ENCODE assay signal across 8 cellular contexts in the genomic region with DNA sequence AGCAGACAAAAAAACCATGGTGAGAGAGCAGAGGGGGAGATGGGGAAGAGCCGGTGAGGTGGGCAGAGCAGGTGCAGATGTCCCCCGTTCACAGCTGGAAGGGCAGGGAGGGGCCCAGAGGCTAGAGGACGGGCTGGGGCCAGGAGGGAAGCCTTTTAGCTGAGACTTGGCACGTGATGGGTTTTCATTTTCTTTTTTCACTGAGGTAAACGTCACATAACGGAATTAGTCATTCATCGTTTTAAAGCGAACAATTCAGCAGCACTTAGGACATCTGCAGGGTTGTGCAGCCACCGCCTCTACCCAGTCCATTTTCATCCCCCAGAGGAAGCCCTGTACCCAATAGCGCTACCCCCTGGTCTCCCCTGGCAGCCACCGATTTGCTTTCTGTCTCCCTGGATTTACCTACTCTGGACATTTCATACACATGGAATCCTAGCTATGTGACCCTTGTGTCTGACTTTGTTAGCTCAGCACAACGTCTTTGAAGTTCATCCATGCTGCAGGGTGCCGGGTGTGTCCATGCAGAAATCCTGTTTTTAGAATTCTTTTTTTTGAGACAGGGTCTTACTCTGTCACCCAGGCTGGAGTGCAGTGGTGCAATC. TPM values are rescaled to one million over a fixed set of nuclear protein-coding genes. Genes with fewer than 3 reads are reported as not detected.
A peak's percentile ranks its signal among the peaks of the same experiment; 100 is the strongest.
DNase-seq lines count a peak whose midpoint lies in the region; ATAC-seq, FAIRE-seq and TF ChIP-seq lines count a peak whose summit lies in the region.

No MANE protein-coding gene starts in this region.

- H3K9me3 ChIP-seq in A549, result no peaks in the 10 kb centered on the region

- peak; percentile 68 to 83 for ATAC-seq in A549
- peak; percentile 62 for ATAC-seq in GM18907 (IDR thresholded peaks at IDR 0.05; ENCODE audit: unreplicated experiment)
- peak; percentile 59 for ATAC-seq in HG03442 (IDR thresholded peaks at IDR 0.05; ENCODE audit: unreplicated experiment)
- peak; percentile 35 for ATAC-seq in activated naive CD8-positive, alpha-beta T cell treated with anti-CD3 and anti-CD28 coated beads, Interleukin-2, amount 10 ng/mL, durations not matched to agents 7 days and 5 days (ENCODE audit: low read depth)

- H3K4me3 Mint-ChIP-seq in activated naive CD8-positive, alpha-beta T cell treated with anti-CD3 and anti-CD28 coated beads, Interleukin-2, amount 10 ng/mL, durations not matched to agents 7 days and 5 days, result no peak overlapping the region

- no peak for TF ChIP-seq POLR2A in A549 (IDR thresholded peaks at IDR 0.05; ENCODE audit: low read length)

- H3K27me3 Mint-ChIP-seq in activated naive CD8-positive, alpha-beta T cell treated with anti-CD3 and anti-CD28 coated beads, Interleukin-2, amount 10 ng/mL, durations not matched to agents 7 days and 5 days, result peaks cover 6% of the 10 kb centered on the region

- H3K4me1 ChIP-seq in A549, result peaks cover 16% of the 10 kb centered on the region

- no peak; the same call in none of the 3 replicates for TF ChIP-seq CTCF in A549 (IDR thresholded peaks at IDR 0.05)

- TF ChIP-seq EP300 in A549 (IDR thresholded peaks at IDR 0.05), result no peak

- H3K4me3 ChIP-seq in A549, result no peak overlapping the region

- 2% methylated on average over 13 of the region's 13 CpGs for WGBS in A549 (ENCODE audit: missing lambda C conversion rate)

- POLR2A ChIA-PET in A549 (lab: Yijun Ruan, JAX), result interaction anchor here (0.6 to 2.0 kb wide), 4 partner anchors 76 to 323 kb away, joined by 3 to 7 read pairs (median 5); partner anchors contain the start of genes NR1H2 and POLD1
- POLR2A ChIA-PET in activated naive CD8-positive, alpha-beta T cell treated with anti-CD3 and anti-CD28 coated beads, Interleukin-2, amount 10 ng/mL, durations not matched to agents 7 days and 5 days (lab: Charles Lee), result interaction anchor here (1.0 to 2.9 kb wide), 2 partner anchors 76 to 103 kb away, joined by 5 to 10 read pairs; partner anchors contain the start of gene POLD1

- no peak overlapping the region for H3K27ac Mint-ChIP-seq in activated naive CD8-positive, alpha-beta T cell treated with anti-CD3 and anti-CD28 coated beads, Interleukin-2, amount 10 ng/mL, durations not matched to agents 7 days and 5 days

- H3K36me3 Mint-ChIP-seq in activated naive CD8-positive, alpha-beta T cell treated with anti-CD3 and anti-CD28 coated beads, Interleukin-2, amount 10 ng/mL, durations not matched to agents 7 days and 5 days, result no peaks in the 10 kb centered on the region

- peak overlapping the region; percentile 76 for H3K4me2 ChIP-seq in A549

- peak in 1 of 2 experiments; percentile 33; a peak in 2 of 5 replicates for TF ChIP-seq RAD21 in A549 (conservative IDR thresholded peaks at IDR 0.05 in 1 of 2, IDR thresholded peaks at IDR 0.05 in 1 of 2)

- no peaks in the 10 kb centered on the region for H3K9me3 Mint-ChIP-seq in activated naive CD8-positive, alpha-beta T cell treated with anti-CD3 and anti-CD28 coated beads, Interleukin-2, amount 10 ng/mL, durations not matched to agents 7 days and 5 days

- DNase-seq in A549 (ENCODE audit: low read depth in 1 of 2, low spot score in 1 of 2), result peak; percentile 84 to 86
- DNase-seq in activated naive CD8-positive, alpha-beta T cell treated with anti-CD3 and anti-CD28 coated beads, Interleukin-2, amount 10 ng/mL, durations not matched to agents 7 days and 5 days, result no peak
- DNase-seq in activated effector memory CD4-positive, alpha-beta T cell treated with Interleukin-2 at 50 U/mL for 16 hours, result no peak
- no peak for DNase-seq in DMS114 treated with DMSO at 0.1 percent for 48 hours (lab: John Stamatoyannopoulos, UW; ENCODE audit: unreplicated experiment)
- DNase-seq in inferior parietal cortex (ENCODE audit: extremely low spot score), result no peak
- DNase-seq in NK-92 treated with Interleukin-12 subunit alpha and Interleukin-12 subunit beta, amount 100 ng/mL, for 24 hours (lab: John Stamatoyannopoulos, UW), result no peak

- H3K27ac ChIP-seq in A549, result peak overlapping the region; percentile 30 to 73; a peak in 4 of 6 replicates

- H3K4me1 Mint-ChIP-seq in activated naive CD8-positive, alpha-beta T cell treated with anti-CD3 and anti-CD28 coated beads, Interleukin-2, amount 10 ng/mL, durations not matched to agents 7 days and 5 days, result peaks cover 9% of the 10 kb centered on the region

- FAIRE-seq in A549 (lab: Jason Lieb, UNC), result peak; percentile 46

- CTCF ChIA-PET in A549 (lab: Yijun Ruan, JAX), result interaction anchor here (0.6 to 7.5 kb wide), 41 partner anchors 10 to 313 kb away, joined by 3 to 175 read pairs (median 6); partner anchors contain the start of genes EMC10, MYBPC2, NAPSA and POLD1

TF ChIP-seq in A549, 52 proteins besides CTCF, POLR2A, EP300 and RAD21:
- TF ChIP-seq FOSL2 (IDR thresholded peaks at IDR 0.05), result no peak
- peak; percentile 21; the same call in 1 of the 2 replicates for TF ChIP-seq FOSL2 (CRISPR knock-in tag; IDR thresholded peaks at IDR 0.05)
- TF ChIP-seq SMC3 (IDR thresholded peaks at IDR 0.05), result peak; percentile 11; the same call in 1 of the 3 replicates
- peak; percentile 65 for TF ChIP-seq USF2 (IDR thresholded peaks at IDR 0.05)
- TF ChIP-seq TP53 (CRISPR knock-in tag; IDR thresholded peaks at IDR 0.05), result no peak
- TF ChIP-seq MAFK (IDR thresholded peaks at IDR 0.05; ENCODE audit: partially characterized antibody), result peak; percentile 59
- TF ChIP-seq MAX (IDR thresholded peaks at IDR 0.05), result peak; percentile 56; the same call in 1 of the 2 replicates

RNA-seq across cellular contexts. Expression of gene EMC10, which starts 16.0 kb away (rescaled TPM):
- polyA plus RNA-seq in A549 (2011; rRNA removed), result 52.8 and 54.0 TPM in 2 replicates
- 105 and 143 TPM in 2 replicates for polyA plus RNA-seq in A549 (2012; cell fraction: cytosol; rRNA removed)
- 127 and 152 TPM in 2 replicates for polyA plus RNA-seq in A549 (2012; cell fraction: nucleus; rRNA removed)
- 140 to 147 TPM (median 147 TPM) in 3 replicates for polyA plus RNA-seq in A549 (2017; fragmentation: RNase III; extraction: RNeasy Plus Mini Kit Qiagen cat#74134 plus additional on column Dnase treatment)
- polyA minus RNA-seq in A549 (2011; rRNA and poly(A)+ RNA removed), result 13.3 and 17.9 TPM in 2 replicates
- 10 to 100 TPM; 56.0 to 60.7 TPM for total RNA-seq in activated naive CD8-positive, alpha-beta T cell treated with anti-CD3 and anti-CD28 coated beads, Interleukin-2, amount 10 ng/mL, durations not matched to agents 7 days and 5 days

RNA-seq across cellular contexts. Expression of gene GARIN5A, which starts 16.4 kb away (rescaled TPM):
- 0.57 and 1.1 TPM in 2 replicates for polyA plus RNA-seq in A549 (2011; rRNA removed)
- 1.2 and 1.5 TPM in 2 replicates for polyA plus RNA-seq in A549 (2012; cell fraction: cytosol; rRNA removed)
- polyA plus RNA-seq in A549 (2012; cell fraction: nucleus; rRNA removed), result 1.7 and 2.0 TPM in 2 replicates
- polyA plus RNA-seq in A549 (2017; fragmentation: RNase III; extraction: RNeasy Plus Mini Kit Qiagen cat#74134 plus additional on column Dnase treatment), result 1.5 to 2.5 TPM (median 1.7 TPM) in 3 replicates
- polyA minus RNA-seq in A549 (2011; rRNA and poly(A)+ RNA removed), result 0.91 and 1.4 TPM in 2 replicates
- under 1 TPM; 0.50 to 0.57 TPM for total RNA-seq in activated naive CD8-positive, alpha-beta T cell treated with anti-CD3 and anti-CD28 coated beads, Interleukin-2, amount 10 ng/mL, durations not matched to agents 7 days and 5 days

RNA-seq across cellular contexts. Expression of gene MYBPC2, which starts 27.6 kb away (rescaled TPM):
- polyA plus RNA-seq in A549 (2011; rRNA removed), result 0.03 TPM in 1 of 2 replicates, not detected in the other
- polyA plus RNA-seq in A549 (2012; cell fraction: cytosol; rRNA removed), result 0.07 TPM in 1 of 2 replicates, not detected in the other
- polyA plus RNA-seq in A549 (2012; cell fraction: nucleus; rRNA removed), result 0.01 TPM in 1 of 2 replicates, not detected in the other
- 0.03 to 0.10 TPM in 2 of 3 replicates, not detected in the other for polyA plus RNA-seq in A549 (2017; fragmentation: RNase III; extraction: RNeasy Plus Mini Kit Qiagen cat#74134 plus additional on column Dnase treatment)
- polyA minus RNA-seq in A549 (2011; rRNA and poly(A)+ RNA removed), result not detected in 2 replicates
- total RNA-seq in activated naive CD8-positive, alpha-beta T cell treated with anti-CD3 and anti-CD28 coated beads, Interleukin-2, amount 10 ng/mL, durations not matched to agents 7 days and 5 days, result under 1 TPM in 1 of 2 experiments, not detected in 1; 0.14 TPM

RNA-seq across cellular contexts. Expression of gene SPIB, which starts 41.5 kb away (rescaled TPM):
- polyA plus RNA-seq in A549 (2011; rRNA removed), result not detected in 2 replicates
- polyA plus RNA-seq in A549 (2012; cell fraction: cytosol; rRNA removed), result 0.32 and 0.40 TPM in 2 replicates
- polyA plus RNA-seq in A549 (2012; cell fraction: nucleus; rRNA removed), result 0.53 and 1.8 TPM in 2 replicates
- 0.03 to 0.54 TPM (median 0.12 TPM) in 3 replicates for polyA plus RNA-seq in A549 (2017; fragmentation: RNase III; extraction: RNeasy Plus Mini Kit Qiagen cat#74134 plus additional on column Dnase treatment)
- not detected in 2 replicates for polyA minus RNA-seq in A549 (2011; rRNA and poly(A)+ RNA removed)
- under 1 TPM in 1 of 2 experiments, not detected in 1; 0.42 TPM for total RNA-seq in activated naive CD8-positive, alpha-beta T cell treated with anti-CD3 and anti-CD28 coated beads, Interleukin-2, amount 10 ng/mL, durations not matched to agents 7 days and 5 days

RNA-seq across cellular contexts. Expression of gene JOSD2, which starts 50.7 kb away (rescaled TPM):
- 19.3 and 24.2 TPM in 2 replicates for polyA plus RNA-seq in A549 (2011; rRNA removed)
- polyA plus RNA-seq in A549 (2012; cell fraction: cytosol; rRNA removed), result 113 and 164 TPM in 2 replicates
- 81.5 and 129 TPM in 2 replicates for polyA plus RNA-seq in A549 (2012; cell fraction: nucleus; rRNA removed)
- 55.5 to 62.4 TPM (median 61.7 TPM) in 3 replicates for polyA plus RNA-seq in A549 (2017; fragmentation: RNase III; extraction: RNeasy Plus Mini Kit Qiagen cat#74134 plus additional on column Dnase treatment)
- polyA minus RNA-seq in A549 (2011; rRNA and poly(A)+ RNA removed), result 4.8 and 5.6 TPM in 2 replicates
- total RNA-seq in activated naive CD8-positive, alpha-beta T cell treated with anti-CD3 and anti-CD28 coated beads, Interleukin-2, amount 10 ng/mL, durations not matched to agents 7 days and 5 days, result 10 to 100 TPM; 31.5 to 37.3 TPM

Comparison
In these comparisons a context has a peak if more than half of its experiments do, and no peak if none do; other contexts are left out.
1. DNase-seq: peak in A549 (2 of 2); none in activated naive CD8-positive, alpha-beta T cell treated with anti-CD3 and anti-CD28 coated beads, Interleukin-2, amount 10 ng/mL, durations not matched to agents 7 days and 5 days (single experiment), activated effector memory CD4-positive, alpha-beta T cell treated with Interleukin-2 at 50 U/mL for 16 hours (single experiment), DMS114 treated with DMSO at 0.1 percent for 48 hours (single experiment), inferior parietal cortex (single experiment) and NK-92 treated with Interleukin-12 subunit alpha and Interleukin-12 subunit beta, amount 100 ng/mL, for 24 hours (single experiment).
2. Peak in every context shown above with its lines, with median percentiles within 50 percentile points of each other: ATAC-seq.